8 cellular contexts compared by ENCODE assay signal in genomic region chr2:111463956-111464355, GRCh38.
DNase-seq lines count a peak whose midpoint lies in the region; ATAC-seq and TF ChIP-seq lines count a peak whose summit lies in the region.
"Not testable (repeated sequence)": the region's sequence is repeated elsewhere in the genome, so short reads cannot be mapped to it uniquely, and the experiment has no call there.

No MANE protein-coding gene starts in this region.

- H3K36me3 ChIP-seq in mammary epithelial cell (ENCODE audit: insufficient read depth, low read length); upper lobe of left lung: not testable (repeated sequence)

- peak; percentile 57 for DNase-seq in T-helper 2 cell treated with Interferon-gamma antibody and Interleukin-4, amounts not matched to agents 5 μg/mL and 100 μg/mL, for 36 hours (ENCODE audit: low spot score)
- DNase-seq in mammary epithelial cell, upper lobe of left lung: not testable (repeated sequence)
- DNase-seq in memory B cell (ENCODE audit: low spot score in 2 of 2), result peak in 1 of 2 donors; percentile 29

- peaks cover 12% of the 10 kb centered on the region for H3K4me1 Mint-ChIP-seq in T-helper 2 cell treated with Interferon-gamma antibody and Interleukin-4, amounts not matched to agents 5 μg/mL and 100 μg/mL, for 36 hours (ENCODE audit: low read depth)
- not testable (repeated sequence) for H3K4me1 Mint-ChIP-seq in memory B cell

- H3K27me3 Mint-ChIP-seq in T-helper 2 cell treated with Interferon-gamma antibody and Interleukin-4, amounts not matched to agents 5 μg/mL and 100 μg/mL, for 36 hours (ENCODE audit: low read depth); memory B cell: not testable (repeated sequence)

- not testable (repeated sequence) for H3K4me3 ChIP-seq in mammary epithelial cell (replicated peaks in 1 of 3; ENCODE audit: insufficient read depth in 1 of 3, low read depth in 2 of 3, low read length in 3 of 3); upper lobe of left lung

- TF ChIP-seq CTCF in mammary epithelial cell (conservative IDR thresholded peaks at IDR 0.05 in 1 of 2, IDR thresholded peaks at IDR 0.05 in 1 of 2; ENCODE audit: extremely low read depth in 1 of 2, insufficient read depth in 1 of 2, low read depth in 1 of 2, low read length in 2 of 2); upper lobe of left lung (IDR thresholded peaks at IDR 0.05): not testable (repeated sequence)

- dilution Hi-C loops in mammary epithelial cell (cut with HindIII; ENCODE audit: low sequenced_read_pairs), result not testable (repeated sequence)

- not testable (repeated sequence) for H3K9me3 Mint-ChIP-seq in T-helper 2 cell treated with Interferon-gamma antibody and Interleukin-4, amounts not matched to agents 5 μg/mL and 100 μg/mL, for 36 hours; memory B cell

- TF ChIP-seq POLR2A in upper lobe of left lung (IDR thresholded peaks at IDR 0.05), result not testable (repeated sequence)

- not testable (repeated sequence) for H3K9me3 ChIP-seq in mammary epithelial cell (replicated peaks; ENCODE audit: insufficient read depth, low read length); upper lobe of left lung

- H3K4me1 ChIP-seq in mammary epithelial cell (ENCODE audit: insufficient read depth, low read length); upper lobe of left lung: not testable (repeated sequence)

- H2AFZ ChIP-seq in mammary epithelial cell (ENCODE audit: low read depth, low read length), result not testable (repeated sequence)

- peaks cover 72% of the 10 kb centered on the region for H3K79me2 ChIP-seq in mammary epithelial cell (ENCODE audit: insufficient read depth, low read length)

- H3K9ac ChIP-seq in mammary epithelial cell (ENCODE audit: insufficient read depth, low read length), result not testable (repeated sequence)

- in situ Hi-C loops in mammary epithelial cell (cut with MboI; ENCODE audit: low sequenced_read_pairs in 2 of 2), result not testable (repeated sequence)

- not testable (repeated sequence) for H3K4me3 Mint-ChIP-seq in T-helper 2 cell treated with Interferon-gamma antibody and Interleukin-4, amounts not matched to agents 5 μg/mL and 100 μg/mL, for 36 hours; memory B cell

- not testable (repeated sequence) for TF ChIP-seq EP300 in upper lobe of left lung (IDR thresholded peaks at IDR 0.05)

- H3K27me3 ChIP-seq in mammary epithelial cell (ENCODE audit: insufficient read depth, low read length); upper lobe of left lung: not testable (repeated sequence)

- not testable (repeated sequence) for H4K20me1 ChIP-seq in mammary epithelial cell (ENCODE audit: insufficient read depth, low read length)

- peak overlapping the region; percentile 53 for H3K27ac ChIP-seq in mammary epithelial cell (ENCODE audit: insufficient read depth, low read depth, low read length)
- H3K27ac ChIP-seq in upper lobe of left lung, result peak overlapping the region in 1 of 4 donors; percentile 35

- BruUV-seq in mammary epithelial cell (replicated peaks; lab: Mats Ljungman, UMichigan), result not testable (repeated sequence)

- WGBS in mammary epithelial cell (ENCODE audit: low coverage, missing lambda C conversion rate), result no CpG with 5 or more reads among the region's 10 CpGs
- WGBS in upper lobe of left lung, 2 donors, result 0% methylated on average over 1 of the region's 10 CpGs; no CpG with 5 or more reads in 1 of the 2 donors

- CTCF ChIA-PET in mammary epithelial cell (lab: Charles Lee; ENCODE audit: low non-redundant PET), result not testable (repeated sequence)

- not testable (repeated sequence) for H3K4me2 ChIP-seq in mammary epithelial cell (ENCODE audit: insufficient read depth, low read depth, low read length)

- intact Hi-C loops in mammary epithelial cell (cut with micrococcal nuclease), result not testable (repeated sequence)

- ATAC-seq in GM18511 (IDR thresholded peaks at IDR 0.05; ENCODE audit: unreplicated experiment), result peak; percentile 97
- ATAC-seq in GM21367 (IDR thresholded peaks at IDR 0.05; ENCODE audit: unreplicated experiment), result peak; percentile 88
- ATAC-seq in HG02852 (IDR thresholded peaks at IDR 0.05; ENCODE audit: unreplicated experiment), result peak; percentile 84
- peak; percentile 92 for ATAC-seq in HG03442 (IDR thresholded peaks at IDR 0.05; ENCODE audit: unreplicated experiment)
- peak; percentile 98 for ATAC-seq in memory B cell (ENCODE audit: low read depth)
- ATAC-seq in upper lobe of left lung (ENCODE audit: low FRiP score in 2 of 2), result peak; percentile 87 to 89

- not testable (repeated sequence) for H3K27ac Mint-ChIP-seq in T-helper 2 cell treated with Interferon-gamma antibody and Interleukin-4, amounts not matched to agents 5 μg/mL and 100 μg/mL, for 36 hours; memory B cell

- not testable (repeated sequence) for H3K36me3 Mint-ChIP-seq in T-helper 2 cell treated with Interferon-gamma antibody and Interleukin-4, amounts not matched to agents 5 μg/mL and 100 μg/mL, for 36 hours (ENCODE audit: low read depth); memory B cell
